Comparison of ENCODE assay signal across 1 cellular context in the genomic region with DNA sequence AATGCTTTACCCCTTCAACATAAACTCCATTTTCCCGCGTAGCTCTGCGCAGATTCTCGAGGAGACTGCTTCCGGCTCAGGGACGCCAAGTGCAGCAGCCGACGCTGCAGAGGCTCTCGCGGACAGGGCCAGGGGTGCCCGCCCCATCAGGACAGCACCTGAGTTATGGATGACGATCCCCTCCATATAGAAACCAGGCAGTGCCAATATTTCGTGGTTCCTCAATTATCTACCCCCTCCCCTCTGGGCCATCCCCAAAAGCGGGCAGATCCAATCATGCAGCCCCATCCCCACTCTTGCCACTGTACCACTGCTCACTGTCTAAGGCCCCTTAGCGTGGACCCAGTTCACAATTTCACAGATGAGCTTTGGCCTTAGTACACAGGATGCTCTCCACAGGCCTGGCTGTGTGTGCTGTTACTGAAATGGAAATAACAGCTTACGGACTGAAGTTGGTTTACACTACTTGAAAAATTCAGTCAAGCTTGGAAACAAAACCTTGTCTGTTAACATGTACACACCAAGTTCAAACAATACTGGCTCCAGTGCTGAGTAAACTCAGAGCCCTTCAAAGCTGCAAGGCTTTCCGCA.
TF ChIP-seq lines count a peak whose summit lies in the region.

No MANE protein-coding gene starts in this region.

TF ChIP-seq in HepG2, 621 proteins besides CTCF, POLR2A, EP300 and RAD21 (continued from another document and continues in another):
- TF ChIP-seq, protein P1, sequence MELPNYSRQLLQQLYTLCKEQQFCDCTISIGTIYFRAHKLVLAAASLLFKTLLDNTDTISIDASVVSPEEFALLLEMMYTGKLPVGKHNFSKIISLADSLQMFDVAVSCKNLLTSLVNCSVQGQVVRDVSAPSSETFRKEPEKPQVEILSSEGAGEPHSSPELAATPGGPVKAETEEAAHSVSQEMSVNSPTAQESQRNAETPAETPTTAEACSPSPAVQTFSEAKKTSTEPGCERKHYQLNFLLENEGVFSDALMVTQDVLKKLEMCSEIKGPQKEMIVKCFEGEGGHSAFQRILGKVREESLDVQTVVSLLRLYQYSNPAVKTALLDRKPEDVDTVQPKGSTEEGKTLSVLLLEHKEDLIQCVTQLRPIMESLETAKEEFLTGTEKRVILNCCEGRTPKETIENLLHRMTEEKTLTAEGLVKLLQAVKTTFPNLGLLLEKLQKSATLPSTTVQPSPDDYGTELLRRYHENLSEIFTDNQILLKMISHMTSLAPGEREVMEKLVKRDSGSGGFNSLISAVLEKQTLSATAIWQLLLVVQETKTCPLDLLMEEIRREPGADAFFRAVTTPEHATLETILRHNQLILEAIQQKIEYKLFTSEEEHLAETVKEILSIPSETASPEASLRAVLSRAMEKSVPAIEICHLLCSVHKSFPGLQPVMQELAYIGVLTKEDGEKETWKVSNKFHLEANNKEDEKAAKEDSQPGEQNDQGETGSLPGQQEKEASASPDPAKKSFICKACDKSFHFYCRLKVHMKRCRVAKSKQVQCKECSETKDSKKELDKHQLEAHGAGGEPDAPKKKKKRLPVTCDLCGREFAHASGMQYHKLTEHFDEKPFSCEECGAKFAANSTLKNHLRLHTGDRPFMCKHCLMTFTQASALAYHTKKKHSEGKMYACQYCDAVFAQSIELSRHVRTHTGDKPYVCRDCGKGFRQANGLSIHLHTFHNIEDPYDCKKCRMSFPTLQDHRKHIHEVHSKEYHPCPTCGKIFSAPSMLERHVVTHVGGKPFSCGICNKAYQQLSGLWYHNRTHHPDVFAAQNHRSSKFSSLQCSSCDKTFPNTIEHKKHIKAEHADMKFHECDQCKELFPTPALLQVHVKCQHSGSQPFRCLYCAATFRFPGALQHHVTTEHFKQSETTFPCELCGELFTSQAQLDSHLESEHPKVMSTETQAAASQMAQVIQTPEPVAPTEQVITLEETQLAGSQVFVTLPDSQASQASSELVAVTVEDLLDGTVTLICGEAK (IDR thresholded peaks at IDR 0.05) = no peak
- TF ChIP-seq, protein P1 (CRISPR knock-in tag; IDR thresholded peaks at IDR 0.05) = peak; percentile 25; the same call in 1 of the 2 replicates
- TF ChIP-seq ZNF12 (CRISPR knock-in tag; IDR thresholded peaks at IDR 0.05) = peak; percentile 70; the same call in 1 of the 2 replicates
- peak; percentile 96 for TF ChIP-seq RCOR2 (CRISPR knock-in tag; IDR thresholded peaks at IDR 0.05)
- TF ChIP-seq ZNF580 (CRISPR knock-in tag; IDR thresholded peaks at IDR 0.05; ENCODE audit: borderline replicate concordance, low read depth) = peak; percentile 64; the same call in 1 of the 2 replicates
- no peak for TF ChIP-seq PCBP2 (optimal IDR thresholded peaks at IDR 0.05; ENCODE audit: low read depth, low read length, poor library complexity, severe bottlenecking)
- TF ChIP-seq AKNA (CRISPR knock-in tag; IDR thresholded peaks at IDR 0.05; ENCODE audit: borderline replicate concordance) = no peak
- TF ChIP-seq, protein P2, sequence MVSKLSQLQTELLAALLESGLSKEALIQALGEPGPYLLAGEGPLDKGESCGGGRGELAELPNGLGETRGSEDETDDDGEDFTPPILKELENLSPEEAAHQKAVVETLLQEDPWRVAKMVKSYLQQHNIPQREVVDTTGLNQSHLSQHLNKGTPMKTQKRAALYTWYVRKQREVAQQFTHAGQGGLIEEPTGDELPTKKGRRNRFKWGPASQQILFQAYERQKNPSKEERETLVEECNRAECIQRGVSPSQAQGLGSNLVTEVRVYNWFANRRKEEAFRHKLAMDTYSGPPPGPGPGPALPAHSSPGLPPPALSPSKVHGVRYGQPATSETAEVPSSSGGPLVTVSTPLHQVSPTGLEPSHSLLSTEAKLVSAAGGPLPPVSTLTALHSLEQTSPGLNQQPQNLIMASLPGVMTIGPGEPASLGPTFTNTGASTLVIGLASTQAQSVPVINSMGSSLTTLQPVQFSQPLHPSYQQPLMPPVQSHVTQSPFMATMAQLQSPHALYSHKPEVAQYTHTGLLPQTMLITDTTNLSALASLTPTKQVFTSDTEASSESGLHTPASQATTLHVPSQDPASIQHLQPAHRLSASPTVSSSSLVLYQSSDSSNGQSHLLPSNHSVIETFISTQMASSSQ (IDR thresholded peaks at IDR 0.05; ENCODE audit: low read depth) = peak; percentile 70; the same call in 1 of the 2 replicates
- TF ChIP-seq, protein P2 (CRISPR knock-in tag; IDR thresholded peaks at IDR 0.05; ENCODE audit: borderline replicate concordance) = peak; percentile 87
- TF ChIP-seq EEA1 (CRISPR knock-in tag; IDR thresholded peaks at IDR 0.05; ENCODE audit: borderline replicate concordance) = no peak
- peak; percentile 23; the same call in 1 of the 2 replicates for TF ChIP-seq ZNF644 (CRISPR knock-in tag; IDR thresholded peaks at IDR 0.05; ENCODE audit: low read depth)
- TF ChIP-seq ZNF362 (CRISPR knock-in tag; IDR thresholded peaks at IDR 0.05; ENCODE audit: borderline replicate concordance) = peak; percentile 75; the same call in 1 of the 2 replicates
- peak; percentile 82 for TF ChIP-seq TCF7 (IDR thresholded peaks at IDR 0.05; ENCODE audit: low read depth)
- peak; percentile 68; the same call in 1 of the 2 replicates for TF ChIP-seq IRF2 (CRISPR knock-in tag; IDR thresholded peaks at IDR 0.05)
- peak; percentile 58 for TF ChIP-seq KMT2B (CRISPR knock-in tag; IDR thresholded peaks at IDR 0.05)
- TF ChIP-seq ZNF3 (CRISPR knock-in tag; IDR thresholded peaks at IDR 0.05) = peak; percentile 73; the same call in 1 of the 2 replicates
- 0 out of 2 replicates have a peak, but pooled peaks have one; percentile 35 for TF ChIP-seq RFXAP (CRISPR knock-in tag; IDR thresholded peaks at IDR 0.05; ENCODE audit: borderline replicate concordance)
- TF ChIP-seq NCOA2 (CRISPR knock-in tag; IDR thresholded peaks at IDR 0.05) = peak; percentile 89
- no peak for TF ChIP-seq BHLHE40 (IDR thresholded peaks at IDR 0.05; ENCODE audit: low read length)
- TF ChIP-seq ZNF788 (CRISPR knock-in tag; IDR thresholded peaks at IDR 0.05; ENCODE audit: borderline replicate concordance) = peak; percentile 88
- no peak for TF ChIP-seq DNMT3B (CRISPR knock-in tag; conservative IDR thresholded peaks at IDR 0.05)
- TF ChIP-seq RERE (CRISPR knock-in tag; IDR thresholded peaks at IDR 0.05; ENCODE audit: low read depth) = peak; percentile 79; the same call in 1 of the 2 replicates
